13 cellular contexts compared by ENCODE assay signal in genomic region chr13:114107686-114108081, GRCh38. TPM values are rescaled to one million over a fixed set of nuclear protein-coding genes. Genes with fewer than 3 reads are reported as not detected.
DNase-seq lines count a peak whose midpoint lies in the region; ATAC-seq, FAIRE-seq and TF ChIP-seq lines count a peak whose summit lies in the region.
"Had no signal": no experiment of that assay in that cellular context is flagged by ENCODE, and none has a peak within 500 bp of the region (broad histone marks: within the 10 kb centered on the region; RNA-seq: fewer than 3 reads in every experiment).

No MANE protein-coding gene starts in this region.

- H3K4me3 ChIP-seq in choroid plexus epithelial cell (ENCODE audit: low read depth, low read length) = no peak overlapping the region
- no peak overlapping the region for H3K4me3 ChIP-seq in upper lobe of right lung

- no peaks in the 10 kb centered on the region for H3K36me3 ChIP-seq in upper lobe of right lung

- H3K9me3 ChIP-seq in upper lobe of right lung = no peaks in the 10 kb centered on the region

- no peaks in the 10 kb centered on the region for H3K27me3 ChIP-seq in upper lobe of right lung

- DNase-seq in activated CD8-positive, alpha-beta memory T cell treated with anti-CD3 and anti-CD28 coated beads, Interleukin-2, amount 50 U/mL, for 4 hours = peak; percentile 12
- DNase-seq in activated CD8-positive, alpha-beta memory T cell treated with anti-CD3 and anti-CD28 coated beads, Interleukin-2, amount 50 U/mL, for 48 hours = no peak
- DNase-seq in choroid plexus epithelial cell (ENCODE audit: low read depth) (peak; percentile 82), lung microvascular endothelial cell (ENCODE audit: low read depth in 2 of 2) (peak; percentile 62 to 80), upper lobe of right lung (peak; percentile 65), HTR-8/SVneo (ENCODE audit: insufficient read length, low spot score) (no peak), NCI-H524 (lab: John Stamatoyannopoulos, UW) (no peak)
- DNase-seq: ACHN; activated CD8-positive, alpha-beta memory T cell treated with anti-CD3 and anti-CD28 coated beads, Interleukin-2, amount 10 ng/mL, durations not matched to agents 7 days and 5 days; NCI-H82; retina had no signal

- intact Hi-C loops in upper lobe of right lung (cut with DNase I) = no loop called here

- H3K4me1 ChIP-seq in upper lobe of right lung = peaks cover 20% of the 10 kb centered on the region

- no peak for FAIRE-seq in HTR-8/SVneo (lab: Jason Lieb, UNC)
- FAIRE-seq: frontal cortex had no signal

- H3K27ac ChIP-seq in upper lobe of right lung = no peak overlapping the region

- TF ChIP-seq CTCF in choroid plexus epithelial cell (conservative IDR thresholded peaks at IDR 0.05; ENCODE audit: low read depth, low read length) = no peak
- no peak for TF ChIP-seq CTCF in upper lobe of right lung (IDR thresholded peaks at IDR 0.05)

- no peak for ATAC-seq in upper lobe of right lung
- no peak for ATAC-seq in HG03039 (IDR thresholded peaks at IDR 0.05; ENCODE audit: unreplicated experiment)
- ATAC-seq: activated CD8-positive, alpha-beta memory T cell treated with anti-CD3 and anti-CD28 coated beads, Interleukin-2, amount 10 ng/mL, durations not matched to agents 7 days and 5 days had no signal

RNA-seq across cellular contexts. Expression of gene RASA3, which starts 24.7 kb away (rescaled TPM):
- total RNA-seq in lung microvascular endothelial cell = 25.4 and 25.5 TPM in 2 replicates
- 17.3 TPM for total RNA-seq in upper lobe of right lung

Comparison
In these comparisons a context has a peak if more than half of its experiments do, and no peak if none do; other contexts are left out.
1. DNase-seq: peak in activated CD8-positive, alpha-beta memory T cell treated with anti-CD3 and anti-CD28 coated beads, Interleukin-2, amount 50 U/mL, for 4 hours (single experiment), choroid plexus epithelial cell (single experiment), lung microvascular endothelial cell (2 of 2) and upper lobe of right lung (single experiment); none in activated CD8-positive, alpha-beta memory T cell treated with anti-CD3 and anti-CD28 coated beads, Interleukin-2, amount 50 U/mL, for 48 hours (single experiment), HTR-8/SVneo (single experiment) and NCI-H524 (0 of 2).